ENCODE assay signal across 12 cellular contexts in genomic region chr1:86137458-86137857, GRCh38. TPM values are rescaled to one million over a fixed set of nuclear protein-coding genes. Genes with fewer than 3 reads are reported as not detected.
DNase-seq lines count a peak whose midpoint lies in the region; ATAC-seq and TF ChIP-seq lines count a peak whose summit lies in the region.
"Had no signal": no experiment of that assay in that cellular context is flagged by ENCODE, and none has a peak within 500 bp of the region (broad histone marks: within the 10 kb centered on the region; RNA-seq: fewer than 3 reads in every experiment).

No MANE protein-coding gene starts in this region.

- no peak overlapping the region for H2BK5ac ChIP-seq in neuronal stem cell (ENCODE audit: low read length)

- H3K4me3 ChIP-seq in brain microvascular endothelial cell (ENCODE audit: low read depth, low read length) (no peak overlapping the region), left lung (no peak overlapping the region), neuronal stem cell (ENCODE audit: low read length in 2 of 2) (no peak overlapping the region)

- H2AFZ ChIP-seq in neuronal stem cell (ENCODE audit: low read length) = no peak overlapping the region

- no peak overlapping the region for H3K4me3 Mint-ChIP-seq in immature natural killer cell
- H3K4me3 Mint-ChIP-seq: naive B cell; T-helper 2 cell treated with Interferon-gamma antibody and Interleukin-4, amounts not matched to agents 5 μg/mL and 100 μg/mL, for 36 hours had no signal

- H3K14ac ChIP-seq in neuronal stem cell (ENCODE audit: low read length) = no peak overlapping the region

- H3K36me3 ChIP-seq in brain microvascular endothelial cell (replicated peaks) (no peaks in the 10 kb centered on the region), left lung (no peaks in the 10 kb centered on the region), neuronal stem cell (replicated peaks in 1 of 2; ENCODE audit: control insufficient read depth in 2 of 2, insufficient read depth in 2 of 2, low read length in 2 of 2) (no peaks in the 10 kb centered on the region)

- H3K23ac ChIP-seq in neuronal stem cell (ENCODE audit: low read depth, low read length, poor library complexity) = no peak overlapping the region

- no peak overlapping the region for H3K27ac Mint-ChIP-seq in immature natural killer cell
- H3K27ac Mint-ChIP-seq: naive B cell; T-helper 2 cell treated with Interferon-gamma antibody and Interleukin-4, amounts not matched to agents 5 μg/mL and 100 μg/mL, for 36 hours had no signal

- no peak overlapping the region for H2BK12ac ChIP-seq in neuronal stem cell (ENCODE audit: low read length)

- no peak overlapping the region for H2AK5ac ChIP-seq in neuronal stem cell (ENCODE audit: low read depth, low read length)

- WGBS in neuronal stem cell (ENCODE audit: extremely low coverage in 2 of 2, insufficient read length in 2 of 2, insufficient replicate concordance in 1 of 2), 2 donors = no CpG with 5 or more reads among the region's 1 CpG

- peak; percentile 4 for DNase-seq in Caki2 (ENCODE audit: low read depth)
- peak; percentile 97 for DNase-seq in MV-4-11 (lab: John Stamatoyannopoulos, UW)
- DNase-seq in brain microvascular endothelial cell = peak; percentile 88
- no peak for DNase-seq in left lung
- no peak for DNase-seq in pons (ENCODE audit: low spot score)
- DNase-seq in immature natural killer cell = no peak
- no peak for DNase-seq in neuronal stem cell (ENCODE audit: low spot score)
- no peak for DNase-seq in HPDE6-E6E7 (ENCODE audit: extremely low spot score)
- DNase-seq: Caco-2, naive B cell, NCI-H1694 had no signal

- no peak overlapping the region for H2BK15ac ChIP-seq in neuronal stem cell (ENCODE audit: low read length)

- intact Hi-C loops in left lung (cut with DNase I) = no loop called here

- H3K4me2 ChIP-seq in neuronal stem cell (ENCODE audit: insufficient read depth, low read length, poor library complexity, severe bottlenecking) = no peak overlapping the region

- H3K79me1 ChIP-seq in neuronal stem cell (ENCODE audit: low read depth, low read length) = no peaks in the 10 kb centered on the region

- H4K8ac ChIP-seq in neuronal stem cell (ENCODE audit: low read depth, low read length) = no peak overlapping the region

- H3K27me3 Mint-ChIP-seq in immature natural killer cell (ENCODE audit: low read depth in 3 of 3) = peaks cover 0 to 3% (median 2%) of the 10 kb centered on the region in 3 donors

- H2BK120ac ChIP-seq in neuronal stem cell (ENCODE audit: low read depth, low read length) = no peak overlapping the region

- no peaks in the 10 kb centered on the region for H3K36me3 Mint-ChIP-seq in immature natural killer cell
- H3K36me3 Mint-ChIP-seq: naive B cell had no signal

- H3K9me3 ChIP-seq in left lung (no peaks in the 10 kb centered on the region), neuronal stem cell (replicated peaks in 1 of 2; ENCODE audit: control insufficient read depth in 2 of 2, insufficient read depth in 1 of 2, low read depth in 1 of 2, low read length in 2 of 2) (no peaks in the 10 kb centered on the region)
- H3K9me3 ChIP-seq: Caco-2 had no signal

- no peaks in the 10 kb centered on the region for H3K4me1 ChIP-seq in left lung
- H3K4me1 ChIP-seq in neuronal stem cell (ENCODE audit: control insufficient read depth in 2 of 2, insufficient read depth in 1 of 2, low read depth in 1 of 2, low read length in 2 of 2) = no peaks in the 10 kb centered on the region
- H3K4me1 ChIP-seq: Caco-2 had no signal

- in situ Hi-C loops in Caki2 (cut with HindIII; ENCODE audit: low pct_unique_long_range_greater_than_20kb, low sequenced_read_pairs) = no loop called here
- in situ Hi-C loops in brain microvascular endothelial cell (cut with HindIII; ENCODE audit: low pct_ligation_motif_present, low sequenced_read_pairs) = no loop called here

- no peak overlapping the region for H3K9ac ChIP-seq in neuronal stem cell (ENCODE audit: low read depth, low read length, poor library complexity)

- peak; percentile 47 for ATAC-seq in left lung

- H3K18ac ChIP-seq in neuronal stem cell (ENCODE audit: low read length) = no peak overlapping the region

- H3K4me1 Mint-ChIP-seq in immature natural killer cell = peaks cover 3 to 12% of the 10 kb centered on the region in 2 donors
- H3K4me1 Mint-ChIP-seq: naive B cell had no signal

- peaks cover 0 to 15% (median 7%) of the 10 kb centered on the region in 6 donors for H3K9me3 Mint-ChIP-seq in immature natural killer cell
- H3K9me3 Mint-ChIP-seq: T-helper 2 cell treated with Interferon-gamma antibody and Interleukin-4, amounts not matched to agents 5 μg/mL and 100 μg/mL, for 36 hours had no signal

- H3K27ac ChIP-seq in brain microvascular endothelial cell = peak overlapping the region; percentile 45
- no peak overlapping the region for H3K27ac ChIP-seq in left lung
- no peak overlapping the region for H3K27ac ChIP-seq in neuronal stem cell (replicated peaks; ENCODE audit: low read length)

- no peak overlapping the region for H4K91ac ChIP-seq in neuronal stem cell (ENCODE audit: low read depth, low read length, poor library complexity)

- TF ChIP-seq CTCF in brain microvascular endothelial cell (IDR thresholded peaks at IDR 0.05; ENCODE audit: low read depth, low read length, missing control alignments) (no peak), left lung (IDR thresholded peaks at IDR 0.05) (no peak)

- no peaks in the 10 kb centered on the region for H3K27me3 ChIP-seq in brain microvascular endothelial cell (replicated peaks)
- no peaks in the 10 kb centered on the region for H3K27me3 ChIP-seq in left lung
- no peaks in the 10 kb centered on the region for H3K27me3 ChIP-seq in neuronal stem cell (ENCODE audit: control insufficient read depth in 3 of 3, insufficient read depth in 3 of 3, low read depth in 1 of 3, low read length in 3 of 3)

- no peak overlapping the region for H3K4ac ChIP-seq in neuronal stem cell (ENCODE audit: low read length)

RNA-seq across cellular contexts. Expression of gene COL24A1, which starts 19.1 kb away (rescaled TPM):
- total RNA-seq in Caki2 (2014; rRNA removed; shearing (Covaris generic); ENCODE audit: low replicate concordance) = 0.52 TPM in 1 of 2 replicates, not detected in the other
- total RNA-seq in left lung = 1 to 10 TPM in 1 of 2 donors, under 1 TPM in 1; 0.84 to 7.0 TPM
- polyA plus RNA-seq in immature natural killer cell = under 1 TPM in 1 of 3 donors, not detected in 2; 0.09 TPM
- 0.10 TPM for polyA plus RNA-seq in neuronal stem cell (2013, experiment 1 of 2)
- 0.03 TPM for polyA plus RNA-seq in neuronal stem cell (2013, experiment 2 of 2)

Comparison
In these comparisons a context has a peak if more than half of its experiments do, and no peak if none do; other contexts are left out.
1. DNase-seq: peak in Caki2 (single experiment), MV-4-11 (single experiment) and brain microvascular endothelial cell (single experiment); none in left lung (0 of 2), pons (single experiment), immature natural killer cell (0 of 3), neuronal stem cell (single experiment) and HPDE6-E6E7 (single experiment).